Comparison of ENCODE assay signal across 13 cellular contexts in genomic region chr20:49948809-49949507, GRCh38. TPM values are rescaled to one million over a fixed set of nuclear protein-coding genes. Genes with fewer than 3 reads are reported as not detected.
DNase-seq lines count a peak whose midpoint lies in the region; TF ChIP-seq lines count a peak whose summit lies in the region.
"Had no signal": no experiment of that assay in that cellular context is flagged by ENCODE, and none has a peak within 500 bp of the region (broad histone marks: within the 10 kb centered on the region; RNA-seq: fewer than 3 reads in every experiment).

No MANE protein-coding gene starts in this region.

- H3K27me3 ChIP-seq in ACC112 (ENCODE audit: insufficient read depth, low read length) (no peaks in the 10 kb centered on the region), GM23248 (replicated peaks; ENCODE audit: insufficient read depth) (no peaks in the 10 kb centered on the region), stomach (no peaks in the 10 kb centered on the region)
- H3K27me3 ChIP-seq: uterus had no signal

- peaks cover 41% of the 10 kb centered on the region for H3K36me3 ChIP-seq in ACC112 (ENCODE audit: insufficient read depth, low read length)
- H3K36me3 ChIP-seq in GM23248 (ENCODE audit: low read depth), result peaks cover 46% of the 10 kb centered on the region
- peaks cover 84 to 98% (median 97%) of the 10 kb centered on the region in 4 donors for H3K36me3 ChIP-seq in stomach
- H3K36me3 ChIP-seq: uterus had no signal

- H3K4me3 ChIP-seq in ACC112 (ENCODE audit: low read depth, low read length) (no peak overlapping the region), GM23248 (no peak overlapping the region), WI38 (ENCODE audit: low read depth, low read length) (peak overlapping the region; percentile 17; the same call in 1 of the 2 replicates), foreskin fibroblast (ENCODE audit: low read depth in 1 of 2, low read length in 2 of 2) (no peak overlapping the region), stomach (no peak overlapping the region)
- H3K4me3 ChIP-seq: uterus had no signal

- peak; percentile 92 for DNase-seq in GM23248
- DNase-seq in foreskin fibroblast, result peak; percentile 89 to 93
- no peak for DNase-seq in NCI-H748 treated with DMSO at 0.1 percent for 48 hours (lab: John Stamatoyannopoulos, UW)
- DNase-seq in stomach, result no peak
- DNase-seq in KBM-7, result no peak
- DNase-seq in activated CD4-positive, alpha-beta T cell treated with anti-CD3 and anti-CD28 coated beads, Interleukin-2, amount 50 U/mL, for 48 hours, result no peak
- DNase-seq: H7; NCI-H2029; NK-92 treated with Interleukin-12 subunit alpha and Interleukin-12 subunit beta, amount 100 ng/mL, for 24 hours; uterus had no signal

- H3K27ac ChIP-seq in ACC112 (ENCODE audit: low read depth, low read length) (peak overlapping the region; percentile 85), GM23248 (peak overlapping the region; percentile 88), stomach (peak overlapping the region in 1 of 5 donors; percentile 23)
- H3K27ac ChIP-seq: uterus had no signal

- intact Hi-C loops in stomach (cut with DNase I; ENCODE audit: low total_unique reads), result no loop called here

- H3K9me3 ChIP-seq in GM23248 (ENCODE audit: low read depth) (no peaks in the 10 kb centered on the region), stomach (no peaks in the 10 kb centered on the region)
- H3K9me3 ChIP-seq: uterus had no signal

- H4K20me1 ChIP-seq in GM23248 (ENCODE audit: insufficient read depth), result no peaks in the 10 kb centered on the region

- peaks cover 32% of the 10 kb centered on the region for H3K4me1 ChIP-seq in ACC112 (ENCODE audit: control insufficient read depth, insufficient read depth, low read length, unreplicated experiment)
- H3K4me1 ChIP-seq in GM23248 (ENCODE audit: insufficient read depth), result peaks cover 41% of the 10 kb centered on the region
- peaks cover 0 to 10% (median 0%) of the 10 kb centered on the region in 4 donors for H3K4me1 ChIP-seq in stomach
- H3K4me1 ChIP-seq: uterus had no signal

- H3K79me2 ChIP-seq in ACC112 (ENCODE audit: control insufficient read depth, insufficient read depth, low read length, unreplicated experiment) (peaks cover 30% of the 10 kb centered on the region), GM23248 (ENCODE audit: insufficient read depth) (peaks cover 64% of the 10 kb centered on the region)

- H3K4me2 ChIP-seq in GM23248 (ENCODE audit: unreplicated experiment), result peak overlapping the region; percentile 44

- H2AFZ ChIP-seq in ACC112 (ENCODE audit: low read length, unreplicated experiment) (no peak overlapping the region), GM23248 (no peak overlapping the region)

- no peak for TF ChIP-seq EP300 in stomach (IDR thresholded peaks at IDR 0.05)

- 77 to 78% methylated on average over 11 of the region's 11 CpGs for WGBS in GM23248 (ENCODE audit: low coverage in 1 of 2, low lambda C conversion rate in 2 of 2, missing lambda C conversion rate in 2 of 2), 2 experiments
- WGBS in stomach, 5 donors, result 86 to 90% (median 88%) methylated on average over 11 of the region's 11 CpGs

- no peak for TF ChIP-seq POLR2A in stomach (IDR thresholded peaks at IDR 0.05)

- in situ Hi-C loops in GM23248 (cut with MboI) (no loop called here), KBM-7 (cut with MboI; ENCODE audit: low pct_unique_long_range_greater_than_20kb, low sequenced_read_pairs) (no loop called here)

- H3K9me2 ChIP-seq in GM23248 (ENCODE audit: insufficient read depth), result no peaks in the 10 kb centered on the region

- peaks cover 72% of the 10 kb centered on the region for H3F3A ChIP-seq in GM23248 (ENCODE audit: insufficient read depth)

- TF ChIP-seq CTCF in WI38 (IDR thresholded peaks at IDR 0.05; ENCODE audit: low read depth, low read length) (no peak), foreskin fibroblast (IDR thresholded peaks at IDR 0.05; ENCODE audit: low read depth, low read length) (no peak), stomach (IDR thresholded peaks at IDR 0.05) (no peak)

- peak overlapping the region; percentile 66 for H3K9ac ChIP-seq in GM23248

RNA-seq across cellular contexts. Expression of gene RNF114, which starts 12.8 kb away (rescaled TPM):
- total RNA-seq in GM23248 (2014; rRNA removed; shearing (Covaris generic)), result 69.6 and 96.0 TPM in 2 replicates
- polyA plus RNA-seq in GM23248 (2016; fragmentation: Nextera tagmentation; extraction: Ambion mirVana) (70.4 and 72.7 TPM in 2 replicates), stomach (10 to 100 TPM; 32.8 to 57.0 (median 41.7) TPM)
- 100 to 1,000 TPM in 3 of 5 donors, 10 to 100 TPM in 2; 29.5 to 317 (median 138) TPM for total RNA-seq in stomach

RNA-seq across cellular contexts. Expression of gene SPATA2, which starts 33.6 kb away (rescaled TPM):
- total RNA-seq in GM23248 (2014; rRNA removed; shearing (Covaris generic)), result 3.1 and 4.8 TPM in 2 replicates
- polyA plus RNA-seq in GM23248 (2016; fragmentation: Nextera tagmentation; extraction: Ambion mirVana) (4.2 and 4.6 TPM in 2 replicates), stomach (1 to 10 TPM; 2.6 to 5.8 (median 3.9) TPM)
- total RNA-seq in stomach, result 10 to 100 TPM in 1 of 5 donors, 1 to 10 TPM in 4; 3.1 to 14.3 (median 7.6) TPM

RNA-seq across cellular contexts. Expression of gene SNAI1, which starts 33.8 kb away (rescaled TPM):
- total RNA-seq in GM23248 (2014; rRNA removed; shearing (Covaris generic)), result 2.4 and 7.6 TPM in 2 replicates
- polyA plus RNA-seq in GM23248 (2016; fragmentation: Nextera tagmentation; extraction: Ambion mirVana), result 13.4 and 15.7 TPM in 2 replicates
- total RNA-seq in stomach, result 1 to 10 TPM in 2 of 5 donors, under 1 TPM in 1, not detected in 2; 0.37 to 7.1 (median 3.2) TPM
- 1 to 10 TPM in 2 of 3 donors, under 1 TPM in 1; 0.61 to 3.5 (median 2.2) TPM for polyA plus RNA-seq in stomach
- total RNA-seq: bronchial epithelial cell had no signal

Comparison
In these comparisons a context has a peak if more than half of its experiments do, and no peak if none do; other contexts are left out.
1. DNase-seq: peak in GM23248 (single experiment) and foreskin fibroblast (2 of 2); none in NCI-H748 treated with DMSO at 0.1 percent for 48 hours (single experiment), stomach (single experiment), KBM-7 (single experiment) and activated CD4-positive, alpha-beta T cell treated with anti-CD3 and anti-CD28 coated beads, Interleukin-2, amount 50 U/mL, for 48 hours (0 of 2).